ENCODE assay signal across 9 cellular contexts in the genomic region with DNA sequence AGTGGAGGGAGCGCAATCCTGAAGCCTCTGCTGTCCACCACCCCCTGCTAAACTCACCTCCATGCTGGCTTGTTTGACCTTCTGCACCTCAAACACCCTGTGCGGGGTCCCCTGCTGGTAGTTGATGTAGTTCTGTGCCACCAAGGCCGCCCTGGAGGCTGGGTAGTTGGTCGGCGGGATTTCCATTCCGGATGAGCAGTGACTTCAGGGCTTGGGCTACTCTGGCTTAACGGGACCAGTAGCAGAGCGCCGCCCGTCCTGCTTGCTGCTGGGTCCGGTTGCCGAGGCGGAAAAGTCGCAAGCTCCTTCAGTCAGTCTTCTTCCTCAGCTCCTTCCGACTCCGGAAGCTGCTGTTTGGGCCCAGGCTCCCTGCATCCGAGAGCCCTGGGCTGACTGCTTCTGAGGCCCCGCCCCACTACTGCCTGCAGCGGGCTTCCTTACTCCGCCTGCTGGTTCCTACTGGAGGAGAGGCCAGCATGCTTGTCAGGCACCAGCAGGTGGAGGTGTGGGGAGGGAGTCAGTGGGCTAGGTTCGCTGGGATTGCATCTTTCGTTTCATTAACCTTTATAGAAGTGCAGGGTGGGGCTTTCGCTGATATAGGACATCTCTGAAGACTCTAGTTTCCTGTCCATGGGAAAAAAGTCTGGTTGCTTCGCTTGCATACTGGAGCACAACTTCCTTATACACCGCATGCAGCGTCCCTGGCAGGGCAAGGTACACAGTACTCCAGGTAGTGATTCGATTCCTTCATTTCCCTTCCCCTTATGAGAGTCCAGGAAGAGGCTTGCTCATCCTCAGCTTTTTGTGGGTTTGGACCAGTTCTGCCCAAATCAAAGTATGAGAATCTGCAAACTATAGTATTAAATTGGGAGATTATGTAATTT. TPM values are rescaled to one million over a fixed set of nuclear protein-coding genes. Genes with fewer than 3 reads are reported as not detected.
DNase-seq lines count a peak whose midpoint lies in the region; ATAC-seq and TF ChIP-seq lines count a peak whose summit lies in the region.
"Had no signal": no experiment of that assay in that cellular context is flagged by ENCODE, and none has a peak within 500 bp of the region (broad histone marks: within the 10 kb centered on the region; RNA-seq: fewer than 3 reads in every experiment).

A gene with protein sequence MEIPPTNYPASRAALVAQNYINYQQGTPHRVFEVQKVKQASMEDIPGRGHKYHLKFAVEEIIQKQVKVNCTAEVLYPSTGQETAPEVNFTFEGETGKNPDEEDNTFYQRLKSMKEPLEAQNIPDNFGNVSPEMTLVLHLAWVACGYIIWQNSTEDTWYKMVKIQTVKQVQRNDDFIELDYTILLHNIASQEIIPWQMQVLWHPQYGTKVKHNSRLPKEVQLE (minus strand): TSS at position 356 of the 884 bp plus-strand sequence. CDS start 170 bp downstream, at position 186.

- POLR2A ChIA-PET in A673 (lab: Charles Lee; ENCODE audit: low non-redundant PET) = no interaction called here

- BruUV-seq in A673 (replicated peaks; lab: Mats Ljungman, UMichigan) = no TSS peak

- intact Hi-C loops in A673 (cut with micrococcal nuclease; ENCODE audit: unreplicated experiment) (no loop called here), left ventricle myocardium superior (cut with micrococcal nuclease) (no loop called here), prostate gland (cut with DNase I) (loop anchor here (5.0 kb wide), 1 partner anchor 55 kb away; no protein-coding TSS in a partner anchor)

- H3K27ac Mint-ChIP-seq in T-helper 1 cell treated with Interleukin-12 subunit alpha and Interleukin-12 subunit beta and Interleukin-4 antibody, amounts not matched to agents 30 μg/mL and 1 μg/mL, for 36 hours = peak within 1 kb of the TSS; percentile 90

- peaks cover 18% of the 10 kb centered on the region for H3K4me1 Mint-ChIP-seq in T-helper 1 cell treated with Interleukin-12 subunit alpha and Interleukin-12 subunit beta and Interleukin-4 antibody, amounts not matched to agents 30 μg/mL and 1 μg/mL, for 36 hours (ENCODE audit: low read depth)

- TF ChIP-seq POLR2A in prostate gland (IDR thresholded peaks at IDR 0.05) = peak; percentile 80

- 5% methylated on average over 27 of the region's 27 CpGs for WGBS in prostate gland
- 11% methylated on average over 27 of the region's 27 CpGs for WGBS in urinary bladder

- H3K36me3 ChIP-seq in A673 (ENCODE audit: insufficient read depth, low read length, poor library complexity, severe bottlenecking) (no peaks in the 10 kb centered on the region), prostate gland (no peaks in the 10 kb centered on the region), urinary bladder (ENCODE audit: insufficient read depth) (peaks cover 1% of the 10 kb centered on the region)

- H3K9me3 ChIP-seq in A673 (ENCODE audit: low read depth, low read length, poor library complexity, severe bottlenecking) = no peaks in the 10 kb centered on the region
- no peaks in the 10 kb centered on the region for H3K9me3 ChIP-seq in prostate gland

- peak; percentile 99 for ATAC-seq in GM18870 (IDR thresholded peaks at IDR 0.05; ENCODE audit: unreplicated experiment)
- ATAC-seq in HG03108 (IDR thresholded peaks at IDR 0.05; ENCODE audit: unreplicated experiment) = peak; percentile 100
- peak; percentile 100 for ATAC-seq in left ventricle myocardium superior

- H3K27me3 ChIP-seq in A673 (replicated peaks; ENCODE audit: insufficient read depth, low read depth, low read length, poor library complexity) (no peaks in the 10 kb centered on the region), prostate gland (replicated peaks; ENCODE audit: insufficient read depth) (no peaks in the 10 kb centered on the region)

- DNase-seq in A673 (ENCODE audit: low spot score) (peak; percentile 80), anterior cingulate cortex (lab: John Stamatoyannopoulos, UW) (peak in 40 of 58 donors; percentile 2 to 58 (median 18)), left ventricle myocardium superior (peak; percentile 87), prostate gland (ENCODE audit: low spot score) (peak; percentile 94)

- peaks cover 17% of the 10 kb centered on the region for H3K36me3 Mint-ChIP-seq in T-helper 1 cell treated with Interleukin-12 subunit alpha and Interleukin-12 subunit beta and Interleukin-4 antibody, amounts not matched to agents 30 μg/mL and 1 μg/mL, for 36 hours (ENCODE audit: low read depth)

- CTCF ChIA-PET in A673 (lab: Charles Lee) = no interaction called here

- H3K27ac ChIP-seq in A673 (ENCODE audit: low read depth, low read length, poor library complexity, severe bottlenecking) = peak within 1 kb of the TSS; percentile 9
- H3K27ac ChIP-seq in prostate gland = peak within 1 kb of the TSS; percentile 79
- peak within 1 kb of the TSS; percentile 83 for H3K27ac ChIP-seq in urinary bladder (ENCODE audit: low read depth)

- no peaks in the 10 kb centered on the region for H3K27me3 Mint-ChIP-seq in T-helper 1 cell treated with Interleukin-12 subunit alpha and Interleukin-12 subunit beta and Interleukin-4 antibody, amounts not matched to agents 30 μg/mL and 1 μg/mL, for 36 hours (ENCODE audit: low read depth)

- TF ChIP-seq CTCF in A673 (conservative IDR thresholded peaks at IDR 0.05; ENCODE audit: low read depth, low read length) (peak; percentile 59), prostate gland (IDR thresholded peaks at IDR 0.05) (peak; percentile 47 to 91 (median 72))

- peak within 1 kb of the TSS; percentile 90 for H3K4me3 Mint-ChIP-seq in T-helper 1 cell treated with Interleukin-12 subunit alpha and Interleukin-12 subunit beta and Interleukin-4 antibody, amounts not matched to agents 30 μg/mL and 1 μg/mL, for 36 hours

- no peaks in the 10 kb centered on the region for H3K9me3 Mint-ChIP-seq in T-helper 1 cell treated with Interleukin-12 subunit alpha and Interleukin-12 subunit beta and Interleukin-4 antibody, amounts not matched to agents 30 μg/mL and 1 μg/mL, for 36 hours

- peak within 1 kb of the TSS; percentile 40 for H3K4me3 ChIP-seq in A673 (ENCODE audit: low read depth, low read length, poor library complexity, severe bottlenecking)
- peak within 1 kb of the TSS; percentile 35 to 48 for H3K4me3 ChIP-seq in prostate gland
- H3K4me3 ChIP-seq in urinary bladder (ENCODE audit: low read depth, low read length) = peak within 1 kb of the TSS; percentile 49

- no peaks in the 10 kb centered on the region for H3K4me1 ChIP-seq in A673 (ENCODE audit: insufficient read depth, low read length, poor library complexity, severe bottlenecking)
- no peaks in the 10 kb centered on the region for H3K4me1 ChIP-seq in prostate gland (replicated peaks)
- H3K4me1 ChIP-seq in urinary bladder (ENCODE audit: insufficient read depth) = no peaks in the 10 kb centered on the region

RNA-seq across cellular contexts. Expression of the gene that starts here (rescaled TPM):
- 3.5 and 4.5 TPM in 2 replicates for total RNA-seq in A673 (2021)
- 3.3 TPM for total RNA-seq in left ventricle myocardium superior
- 10 to 100 TPM; 40.9 to 48.4 TPM for total RNA-seq in prostate gland
- 49.1 TPM for total RNA-seq in urinary bladder
- polyA plus RNA-seq in urinary bladder = 27.1 TPM
- total RNA-seq: LHCN-M2 had no signal

Comparison
In these comparisons a context has a peak if more than half of its experiments do, and no peak if none do; other contexts are left out.
1. Peak in every context shown above with its lines: DNase-seq, ATAC-seq, H3K4me3 ChIP-seq and H3K27ac ChIP-seq.
2. DNase-seq: peak in every context shown above with its lines; median percentile 94 in prostate gland; 87 in left ventricle myocardium superior; 80 in A673; 18 in anterior cingulate cortex.
3. H3K27ac ChIP-seq: peak in every context shown above with its lines; median percentile 83 in urinary bladder; 79 in prostate gland; 9 in A673.